Comparison of ENCODE assay signal across 17 cellular contexts in genomic region chr16:67148656-67149275, GRCh38. TPM values are rescaled to one million over a fixed set of nuclear protein-coding genes. Genes with fewer than 3 reads are reported as not detected.
DNase-seq lines count a peak whose midpoint lies in the region; ATAC-seq and TF ChIP-seq lines count a peak whose summit lies in the region.
"Had no signal": no experiment of that assay in that cellular context is flagged by ENCODE, and none has a peak within 500 bp of the region (broad histone marks: within the 10 kb centered on the region; RNA-seq: fewer than 3 reads in every experiment).

No MANE protein-coding gene starts in this region.

- peaks cover 15 to 39% (median 24%) of the 10 kb centered on the region in 4 donors for H3K4me1 Mint-ChIP-seq in CD4-positive, alpha-beta memory T cell
- H3K4me1 Mint-ChIP-seq in GM23338 (peaks cover 10% of the 10 kb centered on the region; the same call in 2 of the 3 replicates), chondrocyte (ENCODE audit: low read depth) (peaks cover 21% of the 10 kb centered on the region), nephron progenitor cell (peaks cover 4% of the 10 kb centered on the region)

- no peak overlapping the region for H3K4me3 ChIP-seq in CD4-positive, alpha-beta memory T cell (ENCODE audit: low read length in 2 of 2)
- H3K4me3 ChIP-seq in GM23338 (no peak overlapping the region), MG63 (no peak overlapping the region)
- H3K4me3 ChIP-seq: dorsolateral prefrontal cortex, esophagus muscularis mucosa, prostate gland, tibial artery had no signal

- peaks cover 13% of the 10 kb centered on the region for H3K36me3 ChIP-seq in CD4-positive, alpha-beta memory T cell (ENCODE audit: insufficient read depth, low read length)
- H3K36me3 ChIP-seq in GM23338 (ENCODE audit: insufficient read depth) (no peaks in the 10 kb centered on the region), MG63 (peaks cover 4% of the 10 kb centered on the region)

- no peak for TF ChIP-seq CTCF in GM23338 (conservative IDR thresholded peaks at IDR 0.05; ENCODE audit: low read depth in 2 of 2)
- no peak for TF ChIP-seq CTCF in chondrocyte (IDR thresholded peaks at IDR 0.05)
- no peak for TF ChIP-seq CTCF in nephron progenitor cell (IDR thresholded peaks at IDR 0.05)

- no peak overlapping the region for H2AFZ ChIP-seq in GM23338

- no peaks in the 10 kb centered on the region for H3K9me3 ChIP-seq in CD4-positive, alpha-beta memory T cell (ENCODE audit: control insufficient read depth in 1 of 2, low read length in 2 of 2)
- no peaks in the 10 kb centered on the region for H3K9me3 ChIP-seq in MG63
- H3K9me3 ChIP-seq: esophagus muscularis mucosa, prostate gland, tibial artery had no signal

- CTCF ChIA-PET in CD4-positive, alpha-beta memory T cell (lab: Charles Lee; ENCODE audit: partially characterized antibody), result interaction anchor here (0.9 to 13.4 kb wide), 3 partner anchors 36 to 133 kb away, joined by 3 to 187 read pairs (median 5); partner anchors contain the start of gene TMEM208

- H4K20me1 ChIP-seq in GM23338 (replicated peaks; ENCODE audit: insufficient read depth), result no peaks in the 10 kb centered on the region; the same call in none of the 2 replicates

- H3K4me2 ChIP-seq in GM23338, result peak overlapping the region; percentile 94; the same call in 1 of the 2 replicates

- peaks cover 17% of the 10 kb centered on the region for H3K4me1 ChIP-seq in CD4-positive, alpha-beta memory T cell (ENCODE audit: insufficient read depth, low read length)
- peaks cover 6% of the 10 kb centered on the region; the same call in 1 of the 2 replicates for H3K4me1 ChIP-seq in GM23338 (ENCODE audit: insufficient read depth)
- H3K4me1 ChIP-seq: prostate gland had no signal

- 0 out of 2 replicates have a peak, but pooled peaks cover 7% of the 10 kb centered on the region for H3F3A ChIP-seq in GM23338 (replicated peaks; ENCODE audit: low read depth)

- ATAC-seq in GM23338 (no peak), HG03520 (IDR thresholded peaks at IDR 0.05; ENCODE audit: unreplicated experiment) (no peak), HG03280 (IDR thresholded peaks at IDR 0.05; ENCODE audit: unreplicated experiment) (no peak)
- ATAC-seq: left ventricle myocardium superior had no signal

- H3K4me3 Mint-ChIP-seq in CD4-positive, alpha-beta memory T cell, result peak overlapping the region; percentile 12 to 63 (median 48)
- peak overlapping the region; percentile 58; the same call in 1 of the 3 replicates for H3K4me3 Mint-ChIP-seq in GM23338
- H3K4me3 Mint-ChIP-seq in chondrocyte (ENCODE audit: unreplicated experiment), result peak overlapping the region; percentile 59
- peak overlapping the region; percentile 10 for H3K4me3 Mint-ChIP-seq in nephron progenitor cell
- H3K4me3 Mint-ChIP-seq: B cell had no signal

- no peak overlapping the region for H3K27ac ChIP-seq in CD4-positive, alpha-beta memory T cell (ENCODE audit: low read depth, low read length)
- no peak overlapping the region for H3K27ac ChIP-seq in GM23338 (ENCODE audit: low read depth)
- H3K27ac ChIP-seq: prostate gland, tibial artery had no signal

- H3K9me2 ChIP-seq in GM23338 (ENCODE audit: insufficient read depth), result no peaks in the 10 kb centered on the region

- POLR2A ChIA-PET in CD4-positive, alpha-beta memory T cell (lab: Charles Lee; ENCODE audit: partially characterized antibody), result interaction anchor here (1.1 to 7.2 kb wide), 4 partner anchors 9 to 131 kb away, joined by 3 to 174 read pairs (median 6); partner anchors contain the start of genes FBXL8, HSF4, NOL3 and TRADD

- no peak for DNase-seq in CD4-positive, alpha-beta memory T cell
- DNase-seq in GM23338 (ENCODE audit: low spot score), result no peak
- DNase-seq in chondrocyte (ENCODE audit: low spot score), result no peak
- DNase-seq in nephron progenitor cell, result no peak
- no peak for DNase-seq in MG63
- DNase-seq in central memory CD4-positive, alpha-beta T cell, result no peak
- DNase-seq: Karpas-422, left ventricle myocardium superior, NCI-H2227 treated with DMSO at 0.1 percent for 48 hours, tibial artery had no signal

- H3K27me3 ChIP-seq in CD4-positive, alpha-beta memory T cell (ENCODE audit: insufficient read depth, low read length), result no peaks in the 10 kb centered on the region
- H3K27me3 ChIP-seq in GM23338 (ENCODE audit: insufficient read depth) (peaks cover 57% of the 10 kb centered on the region), MG63 (no peaks in the 10 kb centered on the region)
- H3K27me3 ChIP-seq: dorsolateral prefrontal cortex, esophagus muscularis mucosa, tibial artery had no signal

- H3K27ac Mint-ChIP-seq in CD4-positive, alpha-beta memory T cell, result peak overlapping the region in 3 of 7 donors; percentile 46 to 54 (median 48)
- H3K27ac Mint-ChIP-seq in GM23338 (no peak overlapping the region), chondrocyte (ENCODE audit: unreplicated experiment) (peak overlapping the region; percentile 70), nephron progenitor cell (no peak overlapping the region)
- H3K27ac Mint-ChIP-seq: B cell had no signal

- intact Hi-C loops in CD4-positive, alpha-beta memory T cell (cut with micrococcal nuclease), result no loop called here

- H3K79me2 ChIP-seq in GM23338 (replicated peaks; ENCODE audit: insufficient read depth), result no peaks in the 10 kb centered on the region

- H3K27me3 Mint-ChIP-seq in CD4-positive, alpha-beta memory T cell, result no peaks in the 10 kb centered on the region
- peaks cover 38% of the 10 kb centered on the region for H3K27me3 Mint-ChIP-seq in GM23338 (ENCODE audit: insufficient read depth, low read depth, poor library complexity)
- H3K27me3 Mint-ChIP-seq in chondrocyte (ENCODE audit: low read depth), result no peaks in the 10 kb centered on the region
- H3K27me3 Mint-ChIP-seq in nephron progenitor cell (ENCODE audit: low read depth, poor library complexity), result peaks cover 46% of the 10 kb centered on the region

- peaks cover 0 to 5% (median 0%) of the 10 kb centered on the region in 8 donors for H3K9me3 Mint-ChIP-seq in CD4-positive, alpha-beta memory T cell
- H3K9me3 Mint-ChIP-seq in GM23338, result no peaks in the 10 kb centered on the region
- H3K9me3 Mint-ChIP-seq in chondrocyte (ENCODE audit: low read depth), result no peaks in the 10 kb centered on the region
- H3K9me3 Mint-ChIP-seq in nephron progenitor cell, result no peaks in the 10 kb centered on the region

- H3K36me3 Mint-ChIP-seq in CD4-positive, alpha-beta memory T cell, result peaks cover 21 to 30% of the 10 kb centered on the region in 2 donors
- H3K36me3 Mint-ChIP-seq in GM23338 (ENCODE audit: low read depth), result peaks cover 26% of the 10 kb centered on the region
- H3K36me3 Mint-ChIP-seq in chondrocyte (ENCODE audit: low read depth), result peaks cover 11% of the 10 kb centered on the region
- H3K36me3 Mint-ChIP-seq in nephron progenitor cell (ENCODE audit: low read depth), result peaks cover 34% of the 10 kb centered on the region

RNA-seq across cellular contexts. Expression of gene B3GNT9, which starts 2.0 kb away (rescaled TPM):
- 10 to 100 TPM; 10.0 to 10.4 TPM for total RNA-seq in CD4-positive, alpha-beta memory T cell
- polyA plus RNA-seq in CD4-positive, alpha-beta memory T cell, result 10 to 100 TPM; 10.0 to 11.8 TPM
- 6.8 and 7.0 TPM in 2 replicates for total RNA-seq in GM23338 (2014; rRNA removed; shearing (Covaris generic))
- 0.99 and 1.5 TPM in 2 replicates for polyA plus RNA-seq in GM23338 (2016; fragmentation: Nextera tagmentation; extraction: Ambion mirVana)
- total RNA-seq in chondrocyte, result 39.9 to 64.4 TPM (median 41.4 TPM) in 3 replicates
- 5.2 and 10.0 TPM in 2 replicates for total RNA-seq in MG63 (2014; rRNA removed; shearing (Covaris generic); ENCODE audit: low replicate concordance)

RNA-seq across cellular contexts. Expression of gene TRADD, which starts 10.9 kb away (rescaled TPM):
- 100 to 1,000 TPM; 161 to 173 TPM for total RNA-seq in CD4-positive, alpha-beta memory T cell
- 100 to 1,000 TPM; 221 to 285 TPM for polyA plus RNA-seq in CD4-positive, alpha-beta memory T cell
- total RNA-seq in GM23338 (2014; rRNA removed; shearing (Covaris generic)), result 0.42 TPM in 1 of 2 replicates, not detected in the other
- 0.50 and 0.55 TPM in 2 replicates for polyA plus RNA-seq in GM23338 (2016; fragmentation: Nextera tagmentation; extraction: Ambion mirVana)
- 16.6 to 20.0 TPM (median 19.1 TPM) in 3 replicates for total RNA-seq in chondrocyte
- 11.4 and 14.4 TPM in 2 replicates for total RNA-seq in MG63 (2014; rRNA removed; shearing (Covaris generic); ENCODE audit: low replicate concordance)

RNA-seq across cellular contexts. Expression of gene FBXL8, which starts 11.0 kb away (rescaled TPM):
- 10 to 100 TPM; 69.9 to 76.2 TPM for total RNA-seq in CD4-positive, alpha-beta memory T cell
- 10 to 100 TPM; 19.2 to 26.5 TPM for polyA plus RNA-seq in CD4-positive, alpha-beta memory T cell
- not detected in 2 replicates for total RNA-seq in GM23338 (2014; rRNA removed; shearing (Covaris generic))
- 0.26 TPM in 1 of 2 replicates, not detected in the other for polyA plus RNA-seq in GM23338 (2016; fragmentation: Nextera tagmentation; extraction: Ambion mirVana)
- 14.6 to 17.5 TPM (median 16.0 TPM) in 3 replicates for total RNA-seq in chondrocyte
- total RNA-seq in MG63 (2014; rRNA removed; shearing (Covaris generic); ENCODE audit: low replicate concordance), result 2.5 and 7.0 TPM in 2 replicates
- total RNA-seq: H1 had no signal

RNA-seq across cellular contexts. Expression of gene HSF4, which starts 15.8 kb away (rescaled TPM):
- 10 to 100 TPM; 93.6 to 98.7 TPM for total RNA-seq in CD4-positive, alpha-beta memory T cell
- under 1 TPM in 1 of 2 donors, not detected in 1; 0.37 TPM for polyA plus RNA-seq in CD4-positive, alpha-beta memory T cell
- total RNA-seq in GM23338 (2014; rRNA removed; shearing (Covaris generic)), result 1.3 TPM in 1 of 2 replicates, not detected in the other
- 0.19 TPM in 1 of 2 replicates, not detected in the other for polyA plus RNA-seq in GM23338 (2016; fragmentation: Nextera tagmentation; extraction: Ambion mirVana)
- 11.6 to 19.0 TPM (median 15.7 TPM) in 3 replicates for total RNA-seq in chondrocyte
- total RNA-seq in MG63 (2014; rRNA removed; shearing (Covaris generic); ENCODE audit: low replicate concordance), result 3.9 TPM in 1 of 2 replicates, not detected in the other
- total RNA-seq: H1 had no signal

RNA-seq across cellular contexts. Expression of gene NOL3, which starts 21.6 kb away (rescaled TPM):
- total RNA-seq in CD4-positive, alpha-beta memory T cell, result 10 to 100 TPM in 1 of 2 experiments, 1 to 10 TPM in 1; 9.6 to 12.5 TPM
- polyA plus RNA-seq in CD4-positive, alpha-beta memory T cell, result 1 to 10 TPM; 1.3 to 1.7 TPM
- 0.27 and 3.3 TPM in 2 replicates for total RNA-seq in GM23338 (2014; rRNA removed; shearing (Covaris generic))
- polyA plus RNA-seq in GM23338 (2016; fragmentation: Nextera tagmentation; extraction: Ambion mirVana), result 2.7 and 4.0 TPM in 2 replicates
- total RNA-seq in chondrocyte, result 21.9 to 34.6 TPM (median 31.2 TPM) in 3 replicates
- total RNA-seq in MG63 (2014; rRNA removed; shearing (Covaris generic); ENCODE audit: low replicate concordance), result 9.9 and 16.5 TPM in 2 replicates
